ENCODE assay signal across 1 cellular context in genomic region chr11:66545701-66546367, GRCh38.
TF ChIP-seq lines count a peak whose summit lies in the region.

ZDHHC24 (minus strand) TSS chr11:66546048; CDS start chr11:66546003, 45 bp downstream.

TF ChIP-seq in GM12878, 131 proteins besides CTCF, POLR2A, EP300 and RAD21 (continued from another document and continues in another):
- TF ChIP-seq, protein P1, sequence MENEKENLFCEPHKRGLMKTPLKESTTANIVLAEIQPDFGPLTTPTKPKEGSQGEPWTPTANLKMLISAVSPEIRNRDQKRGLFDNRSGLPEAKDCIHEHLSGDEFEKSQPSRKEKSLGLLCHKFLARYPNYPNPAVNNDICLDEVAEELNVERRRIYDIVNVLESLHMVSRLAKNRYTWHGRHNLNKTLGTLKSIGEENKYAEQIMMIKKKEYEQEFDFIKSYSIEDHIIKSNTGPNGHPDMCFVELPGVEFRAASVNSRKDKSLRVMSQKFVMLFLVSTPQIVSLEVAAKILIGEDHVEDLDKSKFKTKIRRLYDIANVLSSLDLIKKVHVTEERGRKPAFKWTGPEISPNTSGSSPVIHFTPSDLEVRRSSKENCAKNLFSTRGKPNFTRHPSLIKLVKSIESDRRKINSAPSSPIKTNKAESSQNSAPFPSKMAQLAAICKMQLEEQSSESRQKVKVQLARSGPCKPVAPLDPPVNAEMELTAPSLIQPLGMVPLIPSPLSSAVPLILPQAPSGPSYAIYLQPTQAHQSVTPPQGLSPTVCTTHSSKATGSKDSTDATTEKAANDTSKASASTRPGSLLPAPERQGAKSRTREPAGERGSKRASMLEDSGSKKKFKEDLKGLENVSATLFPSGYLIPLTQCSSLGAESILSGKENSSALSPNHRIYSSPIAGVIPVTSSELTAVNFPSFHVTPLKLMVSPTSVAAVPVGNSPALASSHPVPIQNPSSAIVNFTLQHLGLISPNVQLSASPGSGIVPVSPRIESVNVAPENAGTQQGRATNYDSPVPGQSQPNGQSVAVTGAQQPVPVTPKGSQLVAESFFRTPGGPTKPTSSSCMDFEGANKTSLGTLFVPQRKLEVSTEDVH (IDR thresholded peaks at IDR 0.05; ENCODE audit: low read depth, partially characterized antibody) = no peak
- TF ChIP-seq, protein P2, sequence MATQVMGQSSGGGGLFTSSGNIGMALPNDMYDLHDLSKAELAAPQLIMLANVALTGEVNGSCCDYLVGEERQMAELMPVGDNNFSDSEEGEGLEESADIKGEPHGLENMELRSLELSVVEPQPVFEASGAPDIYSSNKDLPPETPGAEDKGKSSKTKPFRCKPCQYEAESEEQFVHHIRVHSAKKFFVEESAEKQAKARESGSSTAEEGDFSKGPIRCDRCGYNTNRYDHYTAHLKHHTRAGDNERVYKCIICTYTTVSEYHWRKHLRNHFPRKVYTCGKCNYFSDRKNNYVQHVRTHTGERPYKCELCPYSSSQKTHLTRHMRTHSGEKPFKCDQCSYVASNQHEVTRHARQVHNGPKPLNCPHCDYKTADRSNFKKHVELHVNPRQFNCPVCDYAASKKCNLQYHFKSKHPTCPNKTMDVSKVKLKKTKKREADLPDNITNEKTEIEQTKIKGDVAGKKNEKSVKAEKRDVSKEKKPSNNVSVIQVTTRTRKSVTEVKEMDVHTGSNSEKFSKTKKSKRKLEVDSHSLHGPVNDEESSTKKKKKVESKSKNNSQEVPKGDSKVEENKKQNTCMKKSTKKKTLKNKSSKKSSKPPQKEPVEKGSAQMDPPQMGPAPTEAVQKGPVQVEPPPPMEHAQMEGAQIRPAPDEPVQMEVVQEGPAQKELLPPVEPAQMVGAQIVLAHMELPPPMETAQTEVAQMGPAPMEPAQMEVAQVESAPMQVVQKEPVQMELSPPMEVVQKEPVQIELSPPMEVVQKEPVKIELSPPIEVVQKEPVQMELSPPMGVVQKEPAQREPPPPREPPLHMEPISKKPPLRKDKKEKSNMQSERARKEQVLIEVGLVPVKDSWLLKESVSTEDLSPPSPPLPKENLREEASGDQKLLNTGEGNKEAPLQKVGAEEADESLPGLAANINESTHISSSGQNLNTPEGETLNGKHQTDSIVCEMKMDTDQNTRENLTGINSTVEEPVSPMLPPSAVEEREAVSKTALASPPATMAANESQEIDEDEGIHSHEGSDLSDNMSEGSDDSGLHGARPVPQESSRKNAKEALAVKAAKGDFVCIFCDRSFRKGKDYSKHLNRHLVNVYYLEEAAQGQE (IDR thresholded peaks at IDR 0.05; ENCODE audit: low read depth, low read length) = no peak
- TF ChIP-seq SMAD5 (IDR thresholded peaks at IDR 0.05; ENCODE audit: low read depth) (no peak), EED (IDR thresholded peaks at IDR 0.05; ENCODE audit: low read depth) (no peak), ELK1 (IDR thresholded peaks at IDR 0.05; ENCODE audit: low read depth, low read length) (no peak), CREM (IDR thresholded peaks at IDR 0.05; ENCODE audit: low read depth) (no peak; the same call in none of the 2 replicates), BMI1 (IDR thresholded peaks at IDR 0.05; ENCODE audit: borderline replicate concordance) (no peak), MTA2 (IDR thresholded peaks at IDR 0.05; ENCODE audit: low read depth) (no peak), HDAC6 (IDR thresholded peaks at IDR 0.05; ENCODE audit: unreplicated experiment) (no peak), NR2C1 (IDR thresholded peaks at IDR 0.05) (no peak), CBFB (IDR thresholded peaks at IDR 0.05; ENCODE audit: low read depth) (no peak), HDGF (IDR thresholded peaks at IDR 0.05) (0 out of 2 replicates have a peak, but pooled peaks have one; percentile 47), SIX5 (IDR thresholded peaks at IDR 0.05; ENCODE audit: low read depth, low read length, severe bottlenecking) (no peak), TCF12 (IDR thresholded peaks at IDR 0.05; ENCODE audit: low read depth, low read length) (no peak), FOXK2 (IDR thresholded peaks at IDR 0.05) (no peak), HDAC2 (IDR thresholded peaks at IDR 0.05) (no peak), ATF7 (IDR thresholded peaks at IDR 0.05; ENCODE audit: low read depth) (no peak), MXI1 (IDR thresholded peaks at IDR 0.05; ENCODE audit: low read depth, low read length) (peak; percentile 74; the same call in 1 of the 2 replicates), PAX8 (IDR thresholded peaks at IDR 0.05) (no peak), CEBPB (IDR thresholded peaks at IDR 0.05; ENCODE audit: borderline replicate concordance in 1 of 2, low read depth in 2 of 2, low read length in 2 of 2) (no peak), NFXL1 (IDR thresholded peaks at IDR 0.05; ENCODE audit: borderline replicate concordance) (0 out of 2 replicates have a peak, but pooled peaks have one; percentile 76), IKZF1 (conservative IDR thresholded peaks at IDR 0.05) (peak; percentile 77), SP1 (IDR thresholded peaks at IDR 0.05; ENCODE audit: low read depth, low read length) (peak; percentile 85), LARP7 (IDR thresholded peaks at IDR 0.05) (peak; percentile 75; the same call in 1 of the 2 replicates), PML (IDR thresholded peaks at IDR 0.05; ENCODE audit: low read length) (no peak), NBN (IDR thresholded peaks at IDR 0.05) (no peak; the same call in none of the 2 replicates), RUNX3 (IDR thresholded peaks at IDR 0.05; ENCODE audit: low read length) (no peak), RCOR1 (conservative IDR thresholded peaks at IDR 0.05; ENCODE audit: low read depth, low read length) (no peak), GATAD2B (conservative IDR thresholded peaks at IDR 0.05; ENCODE audit: low read depth) (peak; percentile 98), SUZ12 (IDR thresholded peaks at IDR 0.05; ENCODE audit: unreplicated experiment) (no peak), KLF5 (IDR thresholded peaks at IDR 0.05; ENCODE audit: partially characterized antibody) (peak; percentile 42), POLR2AphosphoS2 (IDR thresholded peaks at IDR 0.05; ENCODE audit: low read depth, low read length) (no peak), SUPT20H (IDR thresholded peaks at IDR 0.05; ENCODE audit: borderline replicate concordance, control insufficient read depth, low read depth, low read length) (no peak), CHD4 (IDR thresholded peaks at IDR 0.05) (no peak), ETV6 (conservative IDR thresholded peaks at IDR 0.05 in 1 of 2, IDR thresholded peaks at IDR 0.05 in 1 of 2; ENCODE audit: borderline replicate concordance in 1 of 2, low read depth in 1 of 2) (no peak), STAT3 (IDR thresholded peaks at IDR 0.05; ENCODE audit: low read depth, low read length) (no peak)
- TF ChIP-seq, protein P3, sequence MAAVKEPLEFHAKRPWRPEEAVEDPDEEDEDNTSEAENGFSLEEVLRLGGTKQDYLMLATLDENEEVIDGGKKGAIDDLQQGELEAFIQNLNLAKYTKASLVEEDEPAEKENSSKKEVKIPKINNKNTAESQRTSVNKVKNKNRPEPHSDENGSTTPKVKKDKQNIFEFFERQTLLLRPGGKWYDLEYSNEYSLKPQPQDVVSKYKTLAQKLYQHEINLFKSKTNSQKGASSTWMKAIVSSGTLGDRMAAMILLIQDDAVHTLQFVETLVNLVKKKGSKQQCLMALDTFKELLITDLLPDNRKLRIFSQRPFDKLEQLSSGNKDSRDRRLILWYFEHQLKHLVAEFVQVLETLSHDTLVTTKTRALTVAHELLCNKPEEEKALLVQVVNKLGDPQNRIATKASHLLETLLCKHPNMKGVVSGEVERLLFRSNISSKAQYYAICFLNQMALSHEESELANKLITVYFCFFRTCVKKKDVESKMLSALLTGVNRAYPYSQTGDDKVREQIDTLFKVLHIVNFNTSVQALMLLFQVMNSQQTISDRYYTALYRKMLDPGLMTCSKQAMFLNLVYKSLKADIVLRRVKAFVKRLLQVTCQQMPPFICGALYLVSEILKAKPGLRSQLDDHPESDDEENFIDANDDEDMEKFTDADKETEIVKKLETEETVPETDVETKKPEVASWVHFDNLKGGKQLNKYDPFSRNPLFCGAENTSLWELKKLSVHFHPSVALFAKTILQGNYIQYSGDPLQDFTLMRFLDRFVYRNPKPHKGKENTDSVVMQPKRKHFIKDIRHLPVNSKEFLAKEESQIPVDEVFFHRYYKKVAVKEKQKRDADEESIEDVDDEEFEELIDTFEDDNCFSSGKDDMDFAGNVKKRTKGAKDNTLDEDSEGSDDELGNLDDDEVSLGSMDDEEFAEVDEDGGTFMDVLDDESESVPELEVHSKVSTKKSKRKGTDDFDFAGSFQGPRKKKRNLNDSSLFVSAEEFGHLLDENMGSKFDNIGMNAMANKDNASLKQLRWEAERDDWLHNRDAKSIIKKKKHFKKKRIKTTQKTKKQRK (IDR thresholded peaks at IDR 0.05; ENCODE audit: low read depth, low read length) = no peak
- TF ChIP-seq, protein P4, sequence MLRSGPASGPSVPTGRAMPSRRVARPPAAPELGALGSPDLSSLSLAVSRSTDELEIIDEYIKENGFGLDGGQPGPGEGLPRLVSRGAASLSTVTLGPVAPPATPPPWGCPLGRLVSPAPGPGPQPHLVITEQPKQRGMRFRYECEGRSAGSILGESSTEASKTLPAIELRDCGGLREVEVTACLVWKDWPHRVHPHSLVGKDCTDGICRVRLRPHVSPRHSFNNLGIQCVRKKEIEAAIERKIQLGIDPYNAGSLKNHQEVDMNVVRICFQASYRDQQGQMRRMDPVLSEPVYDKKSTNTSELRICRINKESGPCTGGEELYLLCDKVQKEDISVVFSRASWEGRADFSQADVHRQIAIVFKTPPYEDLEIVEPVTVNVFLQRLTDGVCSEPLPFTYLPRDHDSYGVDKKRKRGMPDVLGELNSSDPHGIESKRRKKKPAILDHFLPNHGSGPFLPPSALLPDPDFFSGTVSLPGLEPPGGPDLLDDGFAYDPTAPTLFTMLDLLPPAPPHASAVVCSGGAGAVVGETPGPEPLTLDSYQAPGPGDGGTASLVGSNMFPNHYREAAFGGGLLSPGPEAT (IDR thresholded peaks at IDR 0.05; ENCODE audit: low read depth) = no peak
- TF ChIP-seq, protein P5, sequence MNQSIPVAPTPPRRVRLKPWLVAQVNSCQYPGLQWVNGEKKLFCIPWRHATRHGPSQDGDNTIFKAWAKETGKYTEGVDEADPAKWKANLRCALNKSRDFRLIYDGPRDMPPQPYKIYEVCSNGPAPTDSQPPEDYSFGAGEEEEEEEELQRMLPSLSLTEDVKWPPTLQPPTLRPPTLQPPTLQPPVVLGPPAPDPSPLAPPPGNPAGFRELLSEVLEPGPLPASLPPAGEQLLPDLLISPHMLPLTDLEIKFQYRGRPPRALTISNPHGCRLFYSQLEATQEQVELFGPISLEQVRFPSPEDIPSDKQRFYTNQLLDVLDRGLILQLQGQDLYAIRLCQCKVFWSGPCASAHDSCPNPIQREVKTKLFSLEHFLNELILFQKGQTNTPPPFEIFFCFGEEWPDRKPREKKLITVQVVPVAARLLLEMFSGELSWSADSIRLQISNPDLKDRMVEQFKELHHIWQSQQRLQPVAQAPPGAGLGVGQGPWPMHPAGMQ (IDR thresholded peaks at IDR 0.05; ENCODE audit: borderline replicate concordance) = no peak
- TF ChIP-seq, protein P6, sequence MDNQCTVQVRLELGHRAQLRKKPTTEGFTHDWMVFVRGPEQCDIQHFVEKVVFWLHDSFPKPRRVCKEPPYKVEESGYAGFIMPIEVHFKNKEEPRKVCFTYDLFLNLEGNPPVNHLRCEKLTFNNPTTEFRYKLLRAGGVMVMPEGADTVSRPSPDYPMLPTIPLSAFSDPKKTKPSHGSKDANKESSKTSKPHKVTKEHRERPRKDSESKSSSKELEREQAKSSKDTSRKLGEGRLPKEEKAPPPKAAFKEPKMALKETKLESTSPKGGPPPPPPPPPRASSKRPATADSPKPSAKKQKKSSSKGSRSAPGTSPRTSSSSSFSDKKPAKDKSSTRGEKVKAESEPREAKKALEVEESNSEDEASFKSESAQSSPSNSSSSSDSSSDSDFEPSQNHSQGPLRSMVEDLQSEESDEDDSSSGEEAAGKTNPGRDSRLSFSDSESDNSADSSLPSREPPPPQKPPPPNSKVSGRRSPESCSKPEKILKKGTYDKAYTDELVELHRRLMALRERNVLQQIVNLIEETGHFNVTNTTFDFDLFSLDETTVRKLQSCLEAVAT (IDR thresholded peaks at IDR 0.05) = no peak
- TF ChIP-seq, protein P7, sequence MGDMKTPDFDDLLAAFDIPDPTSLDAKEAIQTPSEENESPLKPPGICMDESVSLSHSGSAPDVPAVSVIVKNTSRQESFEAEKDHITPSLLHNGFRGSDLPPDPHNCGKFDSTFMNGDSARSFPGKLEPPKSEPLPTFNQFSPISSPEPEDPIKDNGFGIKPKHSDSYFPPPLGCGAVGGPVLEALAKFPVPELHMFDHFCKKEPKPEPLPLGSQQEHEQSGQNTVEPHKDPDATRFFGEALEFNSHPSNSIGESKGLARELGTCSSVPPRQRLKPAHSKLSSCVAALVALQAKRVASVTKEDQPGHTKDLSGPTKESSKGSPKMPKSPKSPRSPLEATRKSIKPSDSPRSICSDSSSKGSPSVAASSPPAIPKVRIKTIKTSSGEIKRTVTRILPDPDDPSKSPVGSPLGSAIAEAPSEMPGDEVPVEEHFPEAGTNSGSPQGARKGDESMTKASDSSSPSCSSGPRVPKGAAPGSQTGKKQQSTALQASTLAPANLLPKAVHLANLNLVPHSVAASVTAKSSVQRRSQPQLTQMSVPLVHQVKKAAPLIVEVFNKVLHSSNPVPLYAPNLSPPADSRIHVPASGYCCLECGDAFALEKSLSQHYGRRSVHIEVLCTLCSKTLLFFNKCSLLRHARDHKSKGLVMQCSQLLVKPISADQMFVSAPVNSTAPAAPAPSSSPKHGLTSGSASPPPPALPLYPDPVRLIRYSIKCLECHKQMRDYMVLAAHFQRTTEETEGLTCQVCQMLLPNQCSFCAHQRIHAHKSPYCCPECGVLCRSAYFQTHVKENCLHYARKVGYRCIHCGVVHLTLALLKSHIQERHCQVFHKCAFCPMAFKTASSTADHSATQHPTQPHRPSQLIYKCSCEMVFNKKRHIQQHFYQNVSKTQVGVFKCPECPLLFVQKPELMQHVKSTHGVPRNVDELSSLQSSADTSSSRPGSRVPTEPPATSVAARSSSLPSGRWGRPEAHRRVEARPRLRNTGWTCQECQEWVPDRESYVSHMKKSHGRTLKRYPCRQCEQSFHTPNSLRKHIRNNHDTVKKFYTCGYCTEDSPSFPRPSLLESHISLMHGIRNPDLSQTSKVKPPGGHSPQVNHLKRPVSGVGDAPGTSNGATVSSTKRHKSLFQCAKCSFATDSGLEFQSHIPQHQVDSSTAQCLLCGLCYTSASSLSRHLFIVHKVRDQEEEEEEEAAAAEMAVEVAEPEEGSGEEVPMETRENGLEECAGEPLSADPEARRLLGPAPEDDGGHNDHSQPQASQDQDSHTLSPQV (IDR thresholded peaks at IDR 0.05) = no peak
- TF ChIP-seq, protein P8, sequence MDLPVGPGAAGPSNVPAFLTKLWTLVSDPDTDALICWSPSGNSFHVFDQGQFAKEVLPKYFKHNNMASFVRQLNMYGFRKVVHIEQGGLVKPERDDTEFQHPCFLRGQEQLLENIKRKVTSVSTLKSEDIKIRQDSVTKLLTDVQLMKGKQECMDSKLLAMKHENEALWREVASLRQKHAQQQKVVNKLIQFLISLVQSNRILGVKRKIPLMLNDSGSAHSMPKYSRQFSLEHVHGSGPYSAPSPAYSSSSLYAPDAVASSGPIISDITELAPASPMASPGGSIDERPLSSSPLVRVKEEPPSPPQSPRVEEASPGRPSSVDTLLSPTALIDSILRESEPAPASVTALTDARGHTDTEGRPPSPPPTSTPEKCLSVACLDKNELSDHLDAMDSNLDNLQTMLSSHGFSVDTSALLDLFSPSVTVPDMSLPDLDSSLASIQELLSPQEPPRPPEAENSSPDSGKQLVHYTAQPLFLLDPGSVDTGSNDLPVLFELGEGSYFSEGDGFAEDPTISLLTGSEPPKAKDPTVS (IDR thresholded peaks at IDR 0.05; ENCODE audit: low read depth, low read length) = no peak
